In the genomic region with DNA sequence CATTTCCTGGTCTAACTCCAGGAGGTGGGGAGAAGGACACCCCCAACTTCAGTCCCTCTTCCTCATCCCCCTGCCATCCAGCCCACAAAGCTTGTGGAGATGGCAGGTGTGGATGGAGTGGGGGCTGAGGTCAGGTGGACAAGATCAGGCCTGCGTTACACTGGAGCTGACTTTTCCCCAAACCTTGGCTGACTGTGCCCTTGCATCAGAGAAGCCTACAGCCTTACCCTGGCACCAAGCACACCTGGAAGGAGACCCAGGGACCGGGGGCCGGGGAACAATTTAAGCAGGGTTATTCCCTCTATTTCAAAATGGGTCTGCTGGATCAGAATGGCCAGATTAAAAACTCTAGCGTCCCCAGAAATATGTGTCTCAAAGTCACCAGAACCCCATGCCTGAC, we compare ENCODE assay signal across 9 cellular contexts. TPM values are rescaled to one million over a fixed set of nuclear protein-coding genes. Genes with fewer than 3 reads are reported as not detected.
A peak's percentile ranks its signal among the peaks of the same experiment; 100 is the strongest.
DNase-seq lines count a peak whose midpoint lies in the region; ATAC-seq, FAIRE-seq and TF ChIP-seq lines count a peak whose summit lies in the region.
"Had no signal": no experiment of that assay in that cellular context is flagged by ENCODE, and none has a peak within 500 bp of the region (broad histone marks: within the 10 kb centered on the region; RNA-seq: fewer than 3 reads in every experiment).

No MANE protein-coding gene starts in this region.

- peak overlapping the region; percentile 95 for H3K4me2 ChIP-seq in A549
- H3K4me2 ChIP-seq in H9 (ENCODE audit: insufficient read depth, insufficient read length, low read length): no peak overlapping the region
- no peak overlapping the region for H3K4me2 ChIP-seq in mesenchymal stem cell (ENCODE audit: low read length, poor library complexity, severe bottlenecking)

- peaks cover 0 to 12% of the 10 kb centered on the region in 2 experiments for H3K36me3 ChIP-seq in mesenchymal stem cell (ENCODE audit: control insufficient read depth in 1 of 2, insufficient read depth in 2 of 2, low read depth in 1 of 2, low read length in 2 of 2)

- H3K27ac ChIP-seq in A549: peak overlapping the region in 1 of 2 experiments; percentile 96; a peak in 3 of 6 replicates
- no peak overlapping the region for H3K27ac ChIP-seq in H9 (ENCODE audit: insufficient read length, low read depth, low read length)
- no peak overlapping the region for H3K27ac ChIP-seq in mesenchymal stem cell (ENCODE audit: low read length, poor library complexity, severe bottlenecking)

- H3K4me1 ChIP-seq in A549: peaks cover 18% of the 10 kb centered on the region
- peaks cover 3% of the 10 kb centered on the region for H3K4me1 ChIP-seq in H9 (ENCODE audit: insufficient read depth, low read length)
- peaks cover 55% of the 10 kb centered on the region for H3K4me1 ChIP-seq in mesenchymal stem cell (ENCODE audit: control insufficient read depth, insufficient read depth, low read depth, low read length)

- H3K27me3 ChIP-seq in H9 (ENCODE audit: insufficient read depth, low read length) (no peaks in the 10 kb centered on the region), mesenchymal stem cell (ENCODE audit: control insufficient read depth in 1 of 2, insufficient read depth in 1 of 2, low read length in 2 of 2) (no peaks in the 10 kb centered on the region)

- H3K27me3 Mint-ChIP-seq in H9 (ENCODE audit: low read depth): peaks cover 5% of the 10 kb centered on the region
- no peaks in the 10 kb centered on the region for H3K27me3 Mint-ChIP-seq in activated naive CD8-positive, alpha-beta T cell treated with anti-CD3 and anti-CD28 coated beads, Interleukin-2, amount 50 U/mL, for 24 hours

- POLR2A ChIA-PET in A549 (lab: Yijun Ruan, JAX): interaction anchor here (1.6 kb wide), 1 partner anchor 10 kb away, joined by 4 read pairs; no protein-coding TSS in a partner anchor

- no peak overlapping the region for H3K4me3 ChIP-seq in A549
- H3K4me3 ChIP-seq in mesenchymal stem cell (ENCODE audit: insufficient read depth in 1 of 2, low read depth in 1 of 2, low read length in 2 of 2): no peak overlapping the region

- CTCF ChIA-PET in A549 (lab: Yijun Ruan, JAX): interaction anchor here (0.6 to 15.1 kb wide), 21 partner anchors 8 to 854 kb away, joined by 3 to 207 read pairs (median 6); a partner anchor contains a TSS

- H4K20me1 ChIP-seq in H9 (ENCODE audit: control insufficient read depth, insufficient read depth, insufficient read length): no peaks in the 10 kb centered on the region

- no peak overlapping the region for H2BK20ac ChIP-seq in H9 (ENCODE audit: low read depth, low read length, poor library complexity, severe bottlenecking)

- no peak for TF ChIP-seq CTCF in A549 (IDR thresholded peaks at IDR 0.05)
- no peak for TF ChIP-seq CTCF in H9 (conservative IDR thresholded peaks at IDR 0.05)

- H2AFZ ChIP-seq in H9 (ENCODE audit: low read length): no peak overlapping the region
- H2AFZ ChIP-seq in mesenchymal stem cell (ENCODE audit: low read depth, low read length): no peak overlapping the region

- H3K27ac Mint-ChIP-seq in H9: no peak overlapping the region
- H3K27ac Mint-ChIP-seq in activated naive CD8-positive, alpha-beta T cell treated with anti-CD3 and anti-CD28 coated beads, Interleukin-2, amount 50 U/mL, for 24 hours: no peak overlapping the region

- H3K9me3 Mint-ChIP-seq in H9: no peaks in the 10 kb centered on the region
- H3K9me3 Mint-ChIP-seq in activated naive CD8-positive, alpha-beta T cell treated with anti-CD3 and anti-CD28 coated beads, Interleukin-2, amount 50 U/mL, for 24 hours: no peaks in the 10 kb centered on the region

- peaks cover 3% of the 10 kb centered on the region for H3K79me1 ChIP-seq in H9 (ENCODE audit: insufficient read depth, low read depth, low read length, poor library complexity, severe bottlenecking)
- H3K79me1 ChIP-seq in mesenchymal stem cell (replicated peaks; ENCODE audit: low read length, poor library complexity, severe bottlenecking): peaks cover 44% of the 10 kb centered on the region

- WGBS in A549 (ENCODE audit: missing lambda C conversion rate): 70% methylated on average over 2 of the region's 4 CpGs
- no CpG with 5 or more reads among the region's 4 CpGs for WGBS in H9 (ENCODE audit: extremely low coverage, insufficient read length, low lambda C conversion rate)
- WGBS in mesenchymal stem cell: 99% methylated on average over 4 of the region's 4 CpGs

- H3T11ph ChIP-seq in H9 (ENCODE audit: low read length): no peak overlapping the region

- H3K9me3 ChIP-seq in A549 (no peaks in the 10 kb centered on the region), H9 (ENCODE audit: control insufficient read depth, low read depth, low read length) (no peaks in the 10 kb centered on the region), mesenchymal stem cell (ENCODE audit: control insufficient read depth, low read length) (no peaks in the 10 kb centered on the region)

- H3K14ac ChIP-seq in H9 (ENCODE audit: insufficient read depth, low read length): no peak overlapping the region
- no peak overlapping the region for H3K14ac ChIP-seq in mesenchymal stem cell (ENCODE audit: low read length in 2 of 2)

- no peak overlapping the region for H3K4ac ChIP-seq in H9 (ENCODE audit: low read depth, low read length)
- H3K4ac ChIP-seq in mesenchymal stem cell (ENCODE audit: low read depth in 1 of 2, low read length in 2 of 2): no peak overlapping the region

- DNase-seq in A549 (ENCODE audit: low read depth in 1 of 2, low spot score in 1 of 2) (no peak), H9 (no peak), mesenchymal stem cell (no peak), NCI-H2227 treated with DMSO at 0.1 percent for 48 hours (lab: John Stamatoyannopoulos, UW) (no peak), foreskin melanocyte (no peak), iPS-NIHi11 (ENCODE audit: low spot score) (no peak)
- DNase-seq in activated naive CD8-positive, alpha-beta T cell treated with anti-CD3 and anti-CD28 coated beads, Interleukin-2, amount 50 U/mL, for 24 hours: no peak

- no peak for TF ChIP-seq EP300 in A549 (IDR thresholded peaks at IDR 0.05)

- H3K23me2 ChIP-seq in H9 (ENCODE audit: insufficient read length, low read depth, low read length, poor library complexity, severe bottlenecking): peaks cover 15% of the 10 kb centered on the region

- H2BK5ac ChIP-seq in H9 (ENCODE audit: insufficient read length, low read length): no peak overlapping the region
- no peak overlapping the region for H2BK5ac ChIP-seq in mesenchymal stem cell (ENCODE audit: low read depth, low read length, poor library complexity, severe bottlenecking)

- FAIRE-seq in A549 (lab: Jason Lieb, UNC): no peak
- FAIRE-seq: islet of Langerhans had no signal

- H2BK12ac ChIP-seq in H9 (ENCODE audit: insufficient read length, low read depth, low read length) (no peak overlapping the region), mesenchymal stem cell (ENCODE audit: low read length in 2 of 2) (peak overlapping the region in 1 of 2 experiments; percentile 1)

- no peak for TF ChIP-seq RAD21 in A549 (conservative IDR thresholded peaks at IDR 0.05 in 1 of 2, IDR thresholded peaks at IDR 0.05 in 1 of 2)

- H4K91ac ChIP-seq in H9 (ENCODE audit: insufficient read length, low read depth, low read length) (peak overlapping the region; percentile 73), mesenchymal stem cell (ENCODE audit: low read length) (no peak overlapping the region)

- H3K4me3 Mint-ChIP-seq in H9: no peak overlapping the region
- H3K4me3 Mint-ChIP-seq in activated naive CD8-positive, alpha-beta T cell treated with anti-CD3 and anti-CD28 coated beads, Interleukin-2, amount 50 U/mL, for 24 hours: peak overlapping the region; percentile 17

- H2AK5ac ChIP-seq in H9 (ENCODE audit: insufficient read length, low read length) (no peak overlapping the region), mesenchymal stem cell (ENCODE audit: low read length, severe bottlenecking) (no peak overlapping the region)

- no peak overlapping the region for H3K56ac ChIP-seq in H9 (ENCODE audit: insufficient read length, low read depth, low read length)

- no peak for TF ChIP-seq POLR2A in A549 (IDR thresholded peaks at IDR 0.05; ENCODE audit: low read length)

- no peaks in the 10 kb centered on the region; a peak in 1 of 7 replicates for H3K36me3 Mint-ChIP-seq in H9 (ENCODE audit: insufficient read depth in 1 of 3, low read depth in 3 of 3)
- no peaks in the 10 kb centered on the region for H3K36me3 Mint-ChIP-seq in activated naive CD8-positive, alpha-beta T cell treated with anti-CD3 and anti-CD28 coated beads, Interleukin-2, amount 50 U/mL, for 24 hours (ENCODE audit: low read depth)

- peaks cover 53 to 73% of the 10 kb centered on the region in 2 experiments for H3K4me1 Mint-ChIP-seq in H9
- peaks cover 35% of the 10 kb centered on the region for H3K4me1 Mint-ChIP-seq in activated naive CD8-positive, alpha-beta T cell treated with anti-CD3 and anti-CD28 coated beads, Interleukin-2, amount 50 U/mL, for 24 hours

- H4K5ac ChIP-seq in H9 (ENCODE audit: insufficient read length, low read depth, low read length): no peak overlapping the region

- H2BK15ac ChIP-seq in H9 (ENCODE audit: low read depth, low read length) (no peak overlapping the region), mesenchymal stem cell (ENCODE audit: low read depth, poor library complexity, severe bottlenecking) (no peak overlapping the region)

- ATAC-seq in A549 (no peak), GM21367 (IDR thresholded peaks at IDR 0.05; ENCODE audit: unreplicated experiment) (no peak)
- no peak for ATAC-seq in activated naive CD8-positive, alpha-beta T cell treated with anti-CD3 and anti-CD28 coated beads, Interleukin-2, amount 50 U/mL, for 24 hours

- H3K18ac ChIP-seq in H9 (ENCODE audit: insufficient read length, low read depth, low read length) (peak overlapping the region; percentile 38), mesenchymal stem cell (ENCODE audit: low read depth in 1 of 2, low read length in 2 of 2) (no peak overlapping the region)

- H3K23ac ChIP-seq in H9 (ENCODE audit: insufficient read length, low read depth, low read length): no peak overlapping the region
- H3K23ac ChIP-seq in mesenchymal stem cell (ENCODE audit: low read length in 2 of 2): no peak overlapping the region

- H4K8ac ChIP-seq in H9 (replicated peaks; ENCODE audit: insufficient read length, low read depth, low read length): no peak overlapping the region
- H4K8ac ChIP-seq in mesenchymal stem cell (ENCODE audit: low read length): no peak overlapping the region

- peaks cover 3% of the 10 kb centered on the region; the same call in 1 of the 2 replicates for H3K79me2 ChIP-seq in H9 (ENCODE audit: insufficient read depth, low read length)

- no peak overlapping the region for H2BK120ac ChIP-seq in H9 (ENCODE audit: low read depth, low read length, poor library complexity, severe bottlenecking)
- no peak overlapping the region for H2BK120ac ChIP-seq in mesenchymal stem cell (ENCODE audit: low read depth, low read length)

- H3K9ac ChIP-seq in H9 (ENCODE audit: extremely low read depth, insufficient read length, low read length) (no peak overlapping the region), mesenchymal stem cell (ENCODE audit: low read length) (peak overlapping the region; percentile 85)

RNA-seq across cellular contexts. Expression of a gene that starts 14.4 kb away (rescaled TPM):
- polyA plus RNA-seq in A549 (2011; rRNA removed) (2.2 and 3.8 TPM in 2 replicates), A549 (2017; fragmentation: RNase III; extraction: RNeasy Plus Mini Kit Qiagen cat#74134 plus additional on column Dnase treatment) (11.3 to 12.7 TPM (median 12.5 TPM) in 3 replicates)
- 8.2 and 11.2 TPM in 2 replicates for polyA plus RNA-seq in A549 (2012; cell fraction: cytosol; rRNA removed)
- polyA plus RNA-seq in A549 (2012; cell fraction: nucleus; rRNA removed): 46.2 and 50.4 TPM in 2 replicates
- 3.3 and 8.4 TPM in 2 replicates for polyA minus RNA-seq in A549 (2011; rRNA and poly(A)+ RNA removed)
- 34.5 and 35.3 TPM in 2 replicates for total RNA-seq in H9 (2021)
- 11.7 TPM for polyA plus RNA-seq in mesenchymal stem cell (2013, experiment 1 of 2)
- polyA plus RNA-seq in mesenchymal stem cell (2013, experiment 2 of 2): 11.4 TPM
